ENCODE assay signal across 31 cellular contexts in genomic region chr11:125690006-125690405, GRCh38. TPM values are rescaled to one million over a fixed set of nuclear protein-coding genes. Genes with fewer than 3 reads are reported as not detected.
"Had no signal": no experiment of that assay in that cellular context is flagged by ENCODE, and none has a peak within 500 bp of the region (broad histone marks: within the 10 kb centered on the region; RNA-seq: fewer than 3 reads in every experiment).

No MANE protein-coding gene starts in this region.

- ATAC-seq: stimulated activated effector memory CD8-positive, alpha-beta T cell treated with anti-CD3 and anti-CD28 coated beads, Interleukin-12 subunit alpha, Interleukin-12 subunit beta, amount 100 ng/mL, for 72 hours; stimulated activated naive B cell treated with anti-CD40 and anti-IgM and Interleukin-4, amounts not matched to agents 10 μg/mL and 1 μg/mL and 100 μg/mL, for 72 hours; stimulated activated naive CD8-positive, alpha-beta T cell treated with anti-CD3 and anti-CD28 coated beads, Interleukin-15, amount 100 ng/mL, for 72 hours; upper lobe of right lung had no signal

- H3K36me3 Mint-ChIP-seq: stimulated activated effector memory CD8-positive, alpha-beta T cell treated with anti-CD3 and anti-CD28 coated beads, Interleukin-12 subunit alpha, Interleukin-12 subunit beta, amount 100 ng/mL, for 72 hours; stimulated activated naive B cell treated with anti-CD40 and anti-IgM and Interleukin-4, amounts not matched to agents 10 μg/mL and 1 μg/mL and 100 μg/mL, for 72 hours; type B pancreatic cell had no signal

- H3K4me3 ChIP-seq: stomach, suprapubic skin, testis, thoracic aorta, thyroid gland, tibial artery, tibial nerve, transverse colon, upper lobe of left lung, upper lobe of right lung, uterus, vagina had no signal

- H3K4me1 ChIP-seq: stomach, suprapubic skin, testis, thyroid gland, tibial artery, tibial nerve, transverse colon, upper lobe of left lung, upper lobe of right lung, uterus, vagina had no signal

- H3K27me3 Mint-ChIP-seq: stimulated activated naive B cell treated with anti-CD40 and anti-IgM and Interleukin-4, amounts not matched to agents 10 μg/mL and 1 μg/mL and 100 μg/mL, for 72 hours; stimulated activated naive CD8-positive, alpha-beta T cell treated with anti-CD3 and anti-CD28 coated beads, Interleukin-15, amount 100 ng/mL, for 72 hours; stimulated activated naive CD8-positive, alpha-beta T cell treated with anti-CD3 and anti-CD28 coated beads, Interleukin-15, Interleukin-2, amounts not matched to agents 100 ng/mL and 50 ng/mL, for 24 hours; type B pancreatic cell had no signal

- H3K9me3 Mint-ChIP-seq: stimulated activated effector memory CD8-positive, alpha-beta T cell treated with anti-CD3 and anti-CD28 coated beads, Interleukin-12 subunit alpha, Interleukin-12 subunit beta, amount 100 ng/mL, for 72 hours; stimulated activated naive B cell treated with anti-CD40 and anti-IgM and Interleukin-4, amounts not matched to agents 10 μg/mL and 1 μg/mL and 100 μg/mL, for 72 hours; stimulated activated naive CD8-positive, alpha-beta T cell treated with anti-CD3 and anti-CD28 coated beads, Interleukin-15, amount 100 ng/mL, for 72 hours; stimulated activated naive CD8-positive, alpha-beta T cell treated with anti-CD3 and anti-CD28 coated beads, Interleukin-15, Interleukin-2, amounts not matched to agents 100 ng/mL and 50 ng/mL, for 24 hours had no signal

- H3K4me1 Mint-ChIP-seq: stimulated activated effector memory CD8-positive, alpha-beta T cell treated with anti-CD3 and anti-CD28 coated beads, Interleukin-12 subunit alpha, Interleukin-12 subunit beta, amount 100 ng/mL, for 72 hours; stimulated activated naive B cell treated with anti-CD40 and anti-IgM and Interleukin-4, amounts not matched to agents 10 μg/mL and 1 μg/mL and 100 μg/mL, for 72 hours; stimulated activated naive CD8-positive, alpha-beta T cell treated with anti-CD3 and anti-CD28 coated beads, Interleukin-15, amount 100 ng/mL, for 72 hours had no signal

- H3K27me3 ChIP-seq: stomach, suprapubic skin, testis, thyroid gland, tibial artery, tibial nerve, transverse colon, upper lobe of left lung, upper lobe of right lung, uterus, vagina had no signal

- H3K27ac Mint-ChIP-seq: stimulated activated effector memory CD8-positive, alpha-beta T cell treated with anti-CD3 and anti-CD28 coated beads, Interleukin-12 subunit alpha, Interleukin-12 subunit beta, amount 100 ng/mL, for 72 hours; stimulated activated naive B cell treated with anti-CD40 and anti-IgM and Interleukin-4, amounts not matched to agents 10 μg/mL and 1 μg/mL and 100 μg/mL, for 72 hours; stimulated activated naive CD8-positive, alpha-beta T cell treated with anti-CD3 and anti-CD28 coated beads, Interleukin-15, amount 100 ng/mL, for 72 hours; stimulated activated naive CD8-positive, alpha-beta T cell treated with anti-CD3 and anti-CD28 coated beads, Interleukin-15, Interleukin-2, amounts not matched to agents 100 ng/mL and 50 ng/mL, for 24 hours; type B pancreatic cell had no signal

- H3K36me3 ChIP-seq: stomach, suprapubic skin, thoracic aorta, thyroid gland, tibial artery, tibial nerve, transverse colon, upper lobe of left lung, upper lobe of right lung, uterus, vagina had no signal

- H3K4me3 Mint-ChIP-seq: stimulated activated effector memory CD8-positive, alpha-beta T cell treated with anti-CD3 and anti-CD28 coated beads, Interleukin-12 subunit alpha, Interleukin-12 subunit beta, amount 100 ng/mL, for 72 hours; stimulated activated naive B cell treated with anti-CD40 and anti-IgM and Interleukin-4, amounts not matched to agents 10 μg/mL and 1 μg/mL and 100 μg/mL, for 72 hours; stimulated activated naive CD8-positive, alpha-beta T cell treated with anti-CD3 and anti-CD28 coated beads, Interleukin-15, amount 100 ng/mL, for 72 hours; stimulated activated naive CD8-positive, alpha-beta T cell treated with anti-CD3 and anti-CD28 coated beads, Interleukin-15, Interleukin-2, amounts not matched to agents 100 ng/mL and 50 ng/mL, for 24 hours; type B pancreatic cell had no signal

- H3K9me3 ChIP-seq: stomach, suprapubic skin, testis, thoracic aorta, thyroid gland, tibial artery, transverse colon, upper lobe of left lung, upper lobe of right lung, uterus, vagina had no signal

- FAIRE-seq: urothelium cell line had no signal

- H3K27ac ChIP-seq: stomach, suprapubic skin, testis, thoracic aorta, thyroid gland, tibial artery, tibial nerve, transverse colon, upper lobe of left lung, upper lobe of right lung, uterus, vagina had no signal

- DNase-seq: stimulated activated CD4-positive, alpha-beta T cell treated with anti-CD3 and anti-CD28 coated beads, Interleukin-2, amount 100 ng/mL, for 24 hours; stimulated activated CD4-positive, alpha-beta T cell treated with anti-CD3 and anti-CD28 coated beads, Interleukin-2, amount 100 ng/mL, for 48 hours; stimulated activated CD4-positive, alpha-beta T cell treated with anti-CD3 and anti-CD28 coated beads, Interleukin-4, amount 100 ng/mL, for 1 hour; stimulated activated CD4-positive, alpha-beta T cell treated with anti-CD3 and anti-CD28 coated beads, Interleukin-4, amount 100 ng/mL, for 24 hours; stimulated activated CD4-positive, alpha-beta T cell treated with anti-CD3 and anti-CD28 coated beads, Interleukin-4, amount 100 ng/mL, for 4 hours; stimulated activated CD8-positive, alpha-beta memory T cell treated with anti-CD3 and anti-CD28 coated beads, Interleukin-4, amount 100 ng/mL, for 48 hours; stimulated activated naive B cell treated with anti-CD40 and anti-IgM and Interleukin-4, amounts not matched to agents 10 μg/mL and 1 μg/mL and 100 μg/mL, for 72 hours; stimulated activated naive CD4-positive, alpha-beta T cell; stimulated activated naive CD4-positive, alpha-beta T cell treated with Interleukin-2 at 50 U/mL for 16 hours; stimulated activated naive CD8-positive, alpha-beta T cell treated with anti-CD3 and anti-CD28 coated beads, Interleukin-15, amount 100 ng/mL, for 72 hours; stomach; substantia nigra; testis; thyroid gland; tibial artery; transverse colon; upper lobe of left lung; upper lobe of right lung; uterus had no signal

RNA-seq across cellular contexts. Expression of gene ACRV1, which starts 9.4 kb away (rescaled TPM):
- total RNA-seq: stomach, subcutaneous adipose tissue, suprapubic skin, thoracic aorta, thyroid gland, tibial nerve, transverse colon, upper lobe of left lung, upper lobe of right lung, ureter, urinary bladder, uterus, vagina had no signal
- polyA plus RNA-seq: stomach had no signal

RNA-seq across cellular contexts. Expression of gene PATE1, which starts 56.1 kb away (rescaled TPM):
- total RNA-seq: stomach, subcutaneous adipose tissue, suprapubic skin, temporal lobe, testis, thoracic aorta, thyroid gland, tibial nerve, transverse colon, upper lobe of left lung, upper lobe of right lung, ureter, urinary bladder, uterus, vagina had no signal
- polyA plus RNA-seq: stomach, urinary bladder had no signal
